In genomic region chrX:64205441-64205734, GRCh38 we compare ENCODE assay signal across 8 cellular contexts. TPM values are rescaled to one million over a fixed set of nuclear protein-coding genes. Genes with fewer than 3 reads are reported as not detected.
DNase-seq lines count a peak whose midpoint lies in the region; ATAC-seq and FAIRE-seq lines count a peak whose summit lies in the region.

Gene AMER1 (minus strand): TSS chrX:64205708. CDS start chrX:64193286, 12,422 bp downstream.

- peaks cover 6% of the 10 kb centered on the region for H3K4me1 Mint-ChIP-seq in activated naive CD8-positive, alpha-beta T cell treated with anti-CD3 and anti-CD28 coated beads, Interleukin-2, amount 50 U/mL, for 24 hours
- peaks cover 25% of the 10 kb centered on the region for H3K4me1 Mint-ChIP-seq in stimulated activated naive CD8-positive, alpha-beta T cell treated with anti-CD3 and anti-CD28 coated beads, Interleukin-15, amount 100 ng/mL, for 72 hours

- peak within 1 kb of the TSS; percentile 81 for H3K27ac Mint-ChIP-seq in activated naive CD8-positive, alpha-beta T cell treated with anti-CD3 and anti-CD28 coated beads, Interleukin-2, amount 50 U/mL, for 24 hours
- peak within 1 kb of the TSS; percentile 92 to 95 for H3K27ac Mint-ChIP-seq in stimulated activated naive CD8-positive, alpha-beta T cell treated with anti-CD3 and anti-CD28 coated beads, Interleukin-15, amount 100 ng/mL, for 72 hours

- ATAC-seq in GM19468 (IDR thresholded peaks at IDR 0.05; ENCODE audit: extremely low read depth, unreplicated experiment) (peak; percentile 6), HG03469 (IDR thresholded peaks at IDR 0.05; ENCODE audit: unreplicated experiment) (peak; percentile 23)
- ATAC-seq in activated naive CD8-positive, alpha-beta T cell treated with anti-CD3 and anti-CD28 coated beads, Interleukin-2, amount 50 U/mL, for 24 hours = peak; percentile 61
- peak; percentile 67 for ATAC-seq in stimulated activated naive CD8-positive, alpha-beta T cell treated with anti-CD3 and anti-CD28 coated beads, Interleukin-15, amount 100 ng/mL, for 72 hours

- H3K36me3 Mint-ChIP-seq in activated naive CD8-positive, alpha-beta T cell treated with anti-CD3 and anti-CD28 coated beads, Interleukin-2, amount 50 U/mL, for 24 hours (ENCODE audit: low read depth) = no peaks in the 10 kb centered on the region

- no peaks in the 10 kb centered on the region for H3K27me3 Mint-ChIP-seq in activated naive CD8-positive, alpha-beta T cell treated with anti-CD3 and anti-CD28 coated beads, Interleukin-2, amount 50 U/mL, for 24 hours
- no peaks in the 10 kb centered on the region for H3K27me3 Mint-ChIP-seq in stimulated activated naive CD8-positive, alpha-beta T cell treated with anti-CD3 and anti-CD28 coated beads, Interleukin-15, amount 100 ng/mL, for 72 hours

- H3K9me3 Mint-ChIP-seq in activated naive CD8-positive, alpha-beta T cell treated with anti-CD3 and anti-CD28 coated beads, Interleukin-2, amount 50 U/mL, for 24 hours = no peaks in the 10 kb centered on the region
- H3K9me3 Mint-ChIP-seq in stimulated activated naive CD8-positive, alpha-beta T cell treated with anti-CD3 and anti-CD28 coated beads, Interleukin-15, amount 100 ng/mL, for 72 hours = no peaks in the 10 kb centered on the region

- DNase-seq in COLO829 (ENCODE audit: low spot score) (peak; percentile 39), HTR-8/SVneo (ENCODE audit: insufficient read length, low spot score) (no peak), G401 (ENCODE audit: low spot score) (no peak)
- DNase-seq in activated naive CD8-positive, alpha-beta T cell treated with anti-CD3 and anti-CD28 coated beads, Interleukin-2, amount 50 U/mL, for 24 hours = no peak
- DNase-seq in stimulated activated naive CD8-positive, alpha-beta T cell treated with anti-CD3 and anti-CD28 coated beads, Interleukin-15, amount 100 ng/mL, for 72 hours = no peak

- in situ Hi-C loops in G401 (cut with HindIII; ENCODE audit: low sequenced_read_pairs) = no loop called here

- no peak for FAIRE-seq in HTR-8/SVneo (lab: Jason Lieb, UNC)

- H3K9me3 ChIP-seq in iPS-18c (ENCODE audit: control insufficient read depth, insufficient read depth, low read length) = peaks cover 5% of the 10 kb centered on the region

- H3K4me3 Mint-ChIP-seq in activated naive CD8-positive, alpha-beta T cell treated with anti-CD3 and anti-CD28 coated beads, Interleukin-2, amount 50 U/mL, for 24 hours = peak within 1 kb of the TSS; percentile 80
- peak within 1 kb of the TSS; percentile 87 to 91 for H3K4me3 Mint-ChIP-seq in stimulated activated naive CD8-positive, alpha-beta T cell treated with anti-CD3 and anti-CD28 coated beads, Interleukin-15, amount 100 ng/mL, for 72 hours

- peak within 1 kb of the TSS; percentile 55 for H3K4me3 ChIP-seq in iPS-18c (ENCODE audit: insufficient read depth, low read depth, low read length)

RNA-seq across cellular contexts. Expression of gene AMER1, which starts in this region (rescaled TPM):
- total RNA-seq in G401 (2014; rRNA removed; shearing (Covaris generic)) = 3.4 and 4.2 TPM in 2 replicates

Comparison
In these comparisons a context has a peak if more than half of its experiments do, and no peak if none do; other contexts are left out.
1. ATAC-seq: peak in every context shown above with its lines; median percentile 67 in stimulated activated naive CD8-positive, alpha-beta T cell treated with anti-CD3 and anti-CD28 coated beads, Interleukin-15, amount 100 ng/mL, for 72 hours; 61 in activated naive CD8-positive, alpha-beta T cell treated with anti-CD3 and anti-CD28 coated beads, Interleukin-2, amount 50 U/mL, for 24 hours; 23 in HG03469; 6 in GM19468.